ENCODE assay signal across 8 cellular contexts in the genomic region with DNA sequence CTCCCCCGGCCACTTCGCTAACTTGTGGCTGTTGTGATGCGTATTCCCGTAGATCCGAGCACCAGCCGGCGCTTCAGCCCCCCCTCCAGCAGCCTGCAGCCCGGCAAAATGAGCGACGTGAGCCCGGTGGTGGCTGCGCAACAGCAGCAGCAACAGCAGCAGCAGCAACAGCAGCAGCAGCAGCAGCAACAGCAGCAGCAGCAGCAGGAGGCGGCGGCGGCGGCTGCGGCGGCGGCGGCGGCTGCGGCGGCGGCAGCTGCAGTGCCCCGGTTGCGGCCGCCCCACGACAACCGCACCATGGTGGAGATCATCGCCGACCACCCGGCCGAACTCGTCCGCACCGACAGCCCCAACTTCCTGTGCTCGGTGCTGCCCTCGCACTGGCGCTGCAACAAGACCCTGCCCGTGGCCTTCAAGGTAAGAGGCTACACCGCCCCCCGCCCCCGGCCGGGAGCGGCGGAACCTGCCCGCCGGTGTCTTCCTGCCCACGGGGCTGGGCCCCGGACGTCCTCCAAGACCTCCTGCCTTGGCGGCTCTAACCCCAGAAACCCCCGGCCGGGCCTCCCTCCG. TPM values are rescaled to one million over a fixed set of nuclear protein-coding genes. Genes with fewer than 3 reads are reported as not detected.
A peak's percentile ranks its signal among the peaks of the same experiment; 100 is the strongest.
DNase-seq lines count a peak whose midpoint lies in the region; ATAC-seq and TF ChIP-seq lines count a peak whose summit lies in the region.

No MANE protein-coding gene starts in this region.

- H3K4me3 ChIP-seq in HUES6 (ENCODE audit: low read depth, low read length) = peak overlapping the region; percentile 81
- H3K4me3 ChIP-seq in dorsolateral prefrontal cortex = peak overlapping the region; percentile 41 to 84 (median 68)

- H3K27me3 ChIP-seq in HUES6 (ENCODE audit: control insufficient read depth, insufficient read depth, low read length) = peaks cover 92% of the 10 kb centered on the region
- peaks cover 0 to 56% (median 33%) of the 10 kb centered on the region in 45 donors for H3K27me3 ChIP-seq in dorsolateral prefrontal cortex

- intact Hi-C loops in dorsolateral prefrontal cortex (cut with DNase I) = loop anchor here (2.0 to 10.0 kb wide), 4 partner anchors 45 to 502 kb away; a partner anchor contains a TSS

- no peaks in the 10 kb centered on the region for H3K9me3 ChIP-seq in HUES6 (ENCODE audit: control insufficient read depth, insufficient read depth, low read depth, low read length)

- no peaks in the 10 kb centered on the region for H3K36me3 ChIP-seq in HUES6 (ENCODE audit: control insufficient read depth, insufficient read depth, low read length)

- peak overlapping the region; percentile 54 for H3K9ac ChIP-seq in HUES6 (ENCODE audit: low read length)

- H3K4me1 ChIP-seq in HUES6 (ENCODE audit: control insufficient read depth, insufficient read depth, low read length) = peaks cover 18% of the 10 kb centered on the region

- peaks cover 31% of the 10 kb centered on the region for H3K4me1 Mint-ChIP-seq in memory B cell

- peaks cover 24% of the 10 kb centered on the region for H3K27me3 Mint-ChIP-seq in memory B cell

- H3K27ac Mint-ChIP-seq in memory B cell = peak overlapping the region; percentile 75

- H3K36me3 Mint-ChIP-seq in memory B cell = no peaks in the 10 kb centered on the region

- H3K27ac ChIP-seq in HUES6 (ENCODE audit: low read depth, low read length) (no peak overlapping the region), dorsolateral prefrontal cortex (peak overlapping the region in 55 of 59 donors; percentile 23 to 91 (median 80))

- peak in 1 of 56 donors; percentile 1 for TF ChIP-seq CTCF in dorsolateral prefrontal cortex (IDR thresholded peaks at IDR 0.05 in 54 of 56, conservative IDR thresholded peaks at IDR 0.05 in 2 of 56; ENCODE audit: low read depth in 1 of 56, partially characterized antibody in 56 of 56)

- DNase-seq in AML-193 (lab: John Stamatoyannopoulos, UW) = peak; percentile 44 to 53
- DNase-seq in activated CD4-positive, CD25-positive, alpha-beta regulatory T cell treated with anti-CD3 and anti-CD28 coated beads, Interleukin-2, amount 50 U/mL, for 72 hours = peak; percentile 63
- peak in 2 of 10 donors; percentile 29 to 47 for DNase-seq in dorsolateral prefrontal cortex
- no peak for DNase-seq in memory B cell (ENCODE audit: low spot score in 2 of 2)
- DNase-seq in stimulated activated naive CD8-positive, alpha-beta T cell treated with anti-CD3 and anti-CD28 coated beads, Interleukin-15, Interleukin-2, amounts not matched to agents 100 U/mL and 50 U/mL, for 24 hours = peak; percentile 60

- no peaks in the 10 kb centered on the region for H3K9me3 Mint-ChIP-seq in memory B cell

- peak overlapping the region; percentile 96 for H3K4me3 Mint-ChIP-seq in memory B cell

- ATAC-seq in memory B cell (ENCODE audit: low read depth) (peak; percentile 31), HG02571 (IDR thresholded peaks at IDR 0.05; ENCODE audit: unreplicated experiment) (no peak), GM21381 (IDR thresholded peaks at IDR 0.05; ENCODE audit: unreplicated experiment) (no peak)
- ATAC-seq in stimulated activated naive CD8-positive, alpha-beta T cell treated with anti-CD3 and anti-CD28 coated beads, Interleukin-15, Interleukin-2, amounts not matched to agents 100 U/mL and 50 U/mL, for 24 hours = peak; percentile 14

RNA-seq across cellular contexts. Expression of a gene that starts 44.9 kb away (rescaled TPM):
- total RNA-seq in dorsolateral prefrontal cortex = 10 to 100 TPM; 19.4 to 51.1 (median 30.3) TPM

Comparison
In these comparisons a context has a peak if more than half of its experiments do, and no peak if none do; other contexts are left out.
1. DNase-seq: peak in AML-193 (2 of 2), activated CD4-positive, CD25-positive, alpha-beta regulatory T cell treated with anti-CD3 and anti-CD28 coated beads, Interleukin-2, amount 50 U/mL, for 72 hours (single experiment) and stimulated activated naive CD8-positive, alpha-beta T cell treated with anti-CD3 and anti-CD28 coated beads, Interleukin-15, Interleukin-2, amounts not matched to agents 100 U/mL and 50 U/mL, for 24 hours (single experiment); none in memory B cell (0 of 2).
2. ATAC-seq: peak in memory B cell (single experiment) and stimulated activated naive CD8-positive, alpha-beta T cell treated with anti-CD3 and anti-CD28 coated beads, Interleukin-15, Interleukin-2, amounts not matched to agents 100 U/mL and 50 U/mL, for 24 hours (single experiment); none in HG02571 (single experiment) and GM21381 (single experiment).